13 cellular contexts compared by ENCODE assay signal in the genomic region with DNA sequence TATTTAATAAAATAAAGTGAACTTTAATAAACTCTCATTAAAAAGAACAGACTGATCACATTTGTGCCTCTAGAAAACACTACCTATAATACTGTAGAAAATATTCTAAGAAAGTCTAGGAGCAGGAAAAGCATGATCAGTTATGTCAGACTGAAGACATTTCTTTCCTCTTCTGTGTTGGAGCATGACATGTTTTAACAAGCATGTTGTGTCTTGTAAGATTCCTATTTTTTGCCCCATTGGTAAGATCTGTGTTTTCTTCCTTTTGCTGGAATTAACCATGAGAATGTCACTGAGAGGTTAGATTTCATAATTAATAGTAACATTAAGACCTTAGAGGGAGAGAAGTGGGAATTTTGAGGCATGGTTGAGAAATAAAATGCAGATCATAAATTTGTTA. TPM values are rescaled to one million over a fixed set of nuclear protein-coding genes. Genes with fewer than 3 reads are reported as not detected.
"Had no signal": no experiment of that assay in that cellular context is flagged by ENCODE, and none has a peak within 500 bp of the region (broad histone marks: within the 10 kb centered on the region; RNA-seq: fewer than 3 reads in every experiment).

No MANE protein-coding gene starts in this region.

- H3K4me1 ChIP-seq: psoas muscle, right lobe of liver, upper lobe of left lung had no signal

- H3K36me3 ChIP-seq: right lobe of liver, upper lobe of left lung had no signal

- H3K4me3 ChIP-seq: psoas muscle, right lobe of liver, upper lobe of left lung had no signal

- ATAC-seq: activated CD4-positive, CD25-positive, alpha-beta regulatory T cell treated with anti-CD3 and anti-CD28 coated beads, Interleukin-2, amount 50 U/mL, for 24 hours; effector memory CD8-positive, alpha-beta T cell; left colon; natural killer cell; psoas muscle; right lobe of liver had no signal

- H3K27me3 ChIP-seq: right lobe of liver, upper lobe of left lung had no signal

- DNase-seq: activated CD4-positive, alpha-beta T cell treated with anti-CD3 and anti-CD28 coated beads, Interleukin-2, amount 50 U/mL, for 4 hours; activated naive CD4-positive, alpha-beta T cell treated with anti-CD3 and anti-CD28 coated beads for 36 hours; effector memory CD8-positive, alpha-beta T cell; left colon; natural killer cell; psoas muscle; right lobe of liver; stimulated activated CD4-positive, alpha-beta T cell treated with anti-CD3 and anti-CD28 coated beads, Interleukin-12 subunit alpha, Interleukin-12 subunit beta, amount 100 ng/mL, for 4 hours; stimulated activated CD4-positive, alpha-beta T cell treated with anti-CD3 and anti-CD28 coated beads, Interleukin-2, amount 100 ng/mL, for 48 hours; stimulated activated naive CD4-positive, alpha-beta T cell treated with Interleukin-2 at 50 U/mL for 16 hours; upper lobe of left lung had no signal

- H3K27ac ChIP-seq: psoas muscle, right lobe of liver, upper lobe of left lung had no signal

- H3K9me3 ChIP-seq: psoas muscle, right lobe of liver, upper lobe of left lung had no signal

RNA-seq across cellular contexts. Expression of a gene that starts 27.7 kb away (rescaled TPM):
- total RNA-seq: activated T-helper 1 cell treated with anti-CD3 and anti-CD28 coated beads, Interleukin-12 subunit alpha, Interleukin-12 subunit beta, Interleukin-2, Interleukin-4 antibody, amounts not matched to agents 30 ng/mL and 10 ng/mL and 1 ng/mL, durations not matched to agents 14 hours and 24 hours and 36 hours; natural killer cell had no signal

RNA-seq across cellular contexts. Expression of a gene that starts 54.3 kb away (rescaled TPM):
- total RNA-seq: activated naive CD4-positive, alpha-beta T cell treated with anti-CD3 and anti-CD28 coated beads for 36 hours; activated T-helper 1 cell treated with anti-CD3 and anti-CD28 coated beads, Interleukin-12 subunit alpha, Interleukin-12 subunit beta, Interleukin-2, Interleukin-4 antibody, amounts not matched to agents 30 ng/mL and 10 ng/mL and 1 ng/mL, durations not matched to agents 14 hours and 24 hours and 36 hours had no signal
